8 cellular contexts compared by ENCODE assay signal in genomic region chr1:233364695-233365539, GRCh38. TPM values are rescaled to one million over a fixed set of nuclear protein-coding genes. Genes with fewer than 3 reads are reported as not detected.
DNase-seq lines count a peak whose midpoint lies in the region; ATAC-seq, FAIRE-seq and TF ChIP-seq lines count a peak whose summit lies in the region.

No MANE protein-coding gene starts in this region.

- no peak overlapping the region for H3K27ac ChIP-seq in VCaP

- peak; percentile 88 for ATAC-seq in left lobe of liver
- ATAC-seq in GM21619 (IDR thresholded peaks at IDR 0.05; ENCODE audit: unreplicated experiment): no peak
- ATAC-seq in HG03025 (IDR thresholded peaks at IDR 0.05; ENCODE audit: low FRiP score, unreplicated experiment): no peak
- ATAC-seq in GM21390 (IDR thresholded peaks at IDR 0.05; ENCODE audit: unreplicated experiment): no peak

- no peak for TF ChIP-seq POLR2A in H54 (IDR thresholded peaks at IDR 0.05; ENCODE audit: low read depth, low read length)

- FAIRE-seq in H54 (lab: Jason Lieb, UNC): peak; percentile 48

- H3K4me3 ChIP-seq in AG10803 (ENCODE audit: low read length): no peak overlapping the region

- DNase-seq in AG10803 (ENCODE audit: low read depth): peak; percentile 12
- DNase-seq in H54 (ENCODE audit: insufficient read length, low spot score): no peak
- no peak for DNase-seq in left lobe of liver (ENCODE audit: low spot score)
- DNase-seq in SKM-1 (lab: John Stamatoyannopoulos, UW; ENCODE audit: unreplicated experiment): no peak

- TF ChIP-seq CTCF in AG10803 (conservative IDR thresholded peaks at IDR 0.05; ENCODE audit: low read length) (peak; percentile 73), VCaP (conservative IDR thresholded peaks at IDR 0.05) (peak; percentile 80)

RNA-seq across cellular contexts. Expression of gene MAP3K21, which starts 37.4 kb away (rescaled TPM):
- 4.7 TPM for total RNA-seq in left lobe of liver
